Comparison of ENCODE assay signal across 10 cellular contexts in genomic region chr11:12768731-12769673, GRCh38.
A peak's percentile ranks its signal among the peaks of the same experiment; 100 is the strongest.
DNase-seq lines count a peak whose midpoint lies in the region; ATAC-seq, FAIRE-seq and TF ChIP-seq lines count a peak whose summit lies in the region.
"Had no signal": no experiment of that assay in that cellular context is flagged by ENCODE, and none has a peak within 500 bp of the region (broad histone marks: within the 10 kb centered on the region; RNA-seq: fewer than 3 reads in every experiment).

No MANE protein-coding gene starts in this region.

- H2BK120ac ChIP-seq in mesenchymal stem cell (ENCODE audit: low read depth, low read length), result no peak overlapping the region

- H3K4me3 ChIP-seq in HUES6 (ENCODE audit: low read depth, low read length), result no peak overlapping the region
- no peak overlapping the region for H3K4me3 ChIP-seq in mesenchymal stem cell (ENCODE audit: insufficient read depth in 1 of 2, low read depth in 1 of 2, low read length in 2 of 2)
- H3K4me3 ChIP-seq in body of pancreas, result no peak overlapping the region

- no peaks in the 10 kb centered on the region for H3K27me3 ChIP-seq in HUES6 (ENCODE audit: control insufficient read depth, insufficient read depth, low read length)
- H3K27me3 ChIP-seq in mesenchymal stem cell (ENCODE audit: control insufficient read depth in 1 of 2, insufficient read depth in 1 of 2, low read length in 2 of 2), result no peaks in the 10 kb centered on the region
- no peaks in the 10 kb centered on the region for H3K27me3 ChIP-seq in body of pancreas

- peak; percentile 85 for FAIRE-seq in GM12892 (lab: Jason Lieb, UNC)

- H3K4me2 ChIP-seq in mesenchymal stem cell (ENCODE audit: low read length, poor library complexity, severe bottlenecking), result no peak overlapping the region

- TF ChIP-seq CTCF in body of pancreas (IDR thresholded peaks at IDR 0.05), result no peak

- DNase-seq in GM12892 (ENCODE audit: insufficient read length) (peak; percentile 13), mesenchymal stem cell (no peak), NCI-H2029 treated with DMSO at 0.1 percent for 48 hours (lab: John Stamatoyannopoulos, UW) (no peak), body of pancreas (no peak), NCI-H187 (lab: John Stamatoyannopoulos, UW) (no peak), NCI-H2227 treated with DMSO at 0.1 percent for 48 hours (lab: John Stamatoyannopoulos, UW) (no peak)
- DNase-seq: NCI-H748 treated with DMSO at 0.1 percent for 48 hours had no signal

- H3K36me3 ChIP-seq in HUES6 (ENCODE audit: control insufficient read depth, insufficient read depth, low read length), result peaks cover 32% of the 10 kb centered on the region
- peaks cover 8 to 47% of the 10 kb centered on the region in 2 experiments for H3K36me3 ChIP-seq in mesenchymal stem cell (ENCODE audit: control insufficient read depth in 1 of 2, insufficient read depth in 2 of 2, low read depth in 1 of 2, low read length in 2 of 2)
- H3K36me3 ChIP-seq in body of pancreas (replicated peaks in 1 of 2; ENCODE audit: insufficient read depth in 1 of 2, low read depth in 2 of 2), result no peaks in the 10 kb centered on the region

- no peak for TF ChIP-seq POLR2A in GM12892 (IDR thresholded peaks at IDR 0.05; ENCODE audit: low read depth, low read length)
- TF ChIP-seq POLR2A in body of pancreas (IDR thresholded peaks at IDR 0.05), result no peak

- H3K4ac ChIP-seq in mesenchymal stem cell (ENCODE audit: low read depth in 1 of 2, low read length in 2 of 2), result peak overlapping the region in 1 of 2 experiments; percentile 49

- no peak overlapping the region for H2BK15ac ChIP-seq in mesenchymal stem cell (ENCODE audit: low read depth, poor library complexity, severe bottlenecking)

- intact Hi-C loops in body of pancreas (cut with DNase I), result no loop called here

- ATAC-seq in GM21529 (IDR thresholded peaks at IDR 0.05; ENCODE audit: unreplicated experiment) (peak; percentile 78), body of pancreas (no peak)
- ATAC-seq: stimulated activated memory B cell treated with anti-CD40 and anti-IgM and Interleukin-4, amounts not matched to agents 10 μg/mL and 1 μg/mL and 100 μg/mL, for 72 hours had no signal

- no peak overlapping the region for H2AFZ ChIP-seq in mesenchymal stem cell (ENCODE audit: low read depth, low read length)

- peak overlapping the region; percentile 69 for H2AK5ac ChIP-seq in mesenchymal stem cell (ENCODE audit: low read length, severe bottlenecking)

- peak overlapping the region; percentile 24 to 76 for H3K18ac ChIP-seq in mesenchymal stem cell (ENCODE audit: low read depth in 1 of 2, low read length in 2 of 2)

- H3K9ac ChIP-seq in HUES6 (ENCODE audit: low read length) (no peak overlapping the region), mesenchymal stem cell (ENCODE audit: low read length) (peak overlapping the region; percentile 22)

- peak overlapping the region; percentile 30 for H4K91ac ChIP-seq in mesenchymal stem cell (ENCODE audit: low read length)

- H3K23ac ChIP-seq in mesenchymal stem cell (ENCODE audit: low read length in 2 of 2), result peak overlapping the region in 1 of 2 experiments; percentile 66

- H2BK5ac ChIP-seq in mesenchymal stem cell (ENCODE audit: low read depth, low read length, poor library complexity, severe bottlenecking), result no peak overlapping the region

- H3K9me3 ChIP-seq in HUES6 (ENCODE audit: control insufficient read depth, insufficient read depth, low read depth, low read length) (no peaks in the 10 kb centered on the region), mesenchymal stem cell (ENCODE audit: control insufficient read depth, low read length) (no peaks in the 10 kb centered on the region), body of pancreas (no peaks in the 10 kb centered on the region)

- peak overlapping the region in 1 of 2 experiments; percentile 44 for H3K14ac ChIP-seq in mesenchymal stem cell (ENCODE audit: low read length in 2 of 2)

- H4K8ac ChIP-seq in mesenchymal stem cell (ENCODE audit: low read length), result peak overlapping the region; percentile 15

- H3K4me1 ChIP-seq in HUES6 (ENCODE audit: control insufficient read depth, insufficient read depth, low read length), result peaks cover 45% of the 10 kb centered on the region
- H3K4me1 ChIP-seq in mesenchymal stem cell (ENCODE audit: control insufficient read depth, insufficient read depth, low read depth, low read length), result peaks cover 18% of the 10 kb centered on the region
- peaks cover 4% of the 10 kb centered on the region for H3K4me1 ChIP-seq in body of pancreas

- peak overlapping the region; percentile 6; the same call in 1 of the 2 replicates for H3K27ac ChIP-seq in HUES6 (ENCODE audit: low read depth, low read length)
- H3K27ac ChIP-seq in mesenchymal stem cell (ENCODE audit: low read length, poor library complexity, severe bottlenecking), result peak overlapping the region; percentile 80
- peak overlapping the region in 2 of 4 donors; percentile 12 to 56 for H3K27ac ChIP-seq in body of pancreas

- peaks cover 15% of the 10 kb centered on the region for H3K79me1 ChIP-seq in mesenchymal stem cell (replicated peaks; ENCODE audit: low read length, poor library complexity, severe bottlenecking)

- 87% methylated on average over 6 of the region's 7 CpGs for WGBS in mesenchymal stem cell
- 83 to 90% methylated on average over 7 of the region's 7 CpGs for WGBS in body of pancreas, 2 donors

- H2BK12ac ChIP-seq in mesenchymal stem cell (ENCODE audit: low read length in 2 of 2), result peak overlapping the region; percentile 31 to 79
